In genomic region chr16:15996432-15997109, GRCh38 we compare ENCODE assay signal across 8 cellular contexts. TPM values are rescaled to one million over a fixed set of nuclear protein-coding genes. Genes with fewer than 3 reads are reported as not detected.
DNase-seq lines count a peak whose midpoint lies in the region; ATAC-seq and TF ChIP-seq lines count a peak whose summit lies in the region.

No MANE protein-coding gene starts in this region.

- H3K27ac ChIP-seq in body of pancreas (peak overlapping the region in 2 of 4 donors; percentile 6 to 56), liver (ENCODE audit: low read depth in 1 of 2, low read length in 2 of 2) (no peak overlapping the region), dorsolateral prefrontal cortex (no peak overlapping the region)

- ATAC-seq in activated naive CD8-positive, alpha-beta T cell treated with anti-CD3 and anti-CD28 coated beads, Interleukin-2, amount 50 U/mL, for 24 hours = no peak
- ATAC-seq in body of pancreas (peak; percentile 43), GM21515 (IDR thresholded peaks at IDR 0.05; ENCODE audit: unreplicated experiment) (no peak)

- H3K9me3 Mint-ChIP-seq in activated naive CD8-positive, alpha-beta T cell treated with anti-CD3 and anti-CD28 coated beads, Interleukin-2, amount 50 U/mL, for 24 hours = no peaks in the 10 kb centered on the region
- no peaks in the 10 kb centered on the region for H3K9me3 Mint-ChIP-seq in activated naive CD8-positive, alpha-beta T cell treated with anti-CD3 and anti-CD28 coated beads for 36 hours

- intact Hi-C loops in body of pancreas (cut with DNase I) = no loop called here
- intact Hi-C loops in dorsolateral prefrontal cortex (cut with DNase I) = no loop called here

- peaks cover 24% of the 10 kb centered on the region for H3K36me3 Mint-ChIP-seq in activated naive CD8-positive, alpha-beta T cell treated with anti-CD3 and anti-CD28 coated beads, Interleukin-2, amount 50 U/mL, for 24 hours (ENCODE audit: low read depth)
- H3K36me3 Mint-ChIP-seq in activated naive CD8-positive, alpha-beta T cell treated with anti-CD3 and anti-CD28 coated beads for 36 hours = peaks cover 14% of the 10 kb centered on the region

- no peak for DNase-seq in activated naive CD8-positive, alpha-beta T cell treated with anti-CD3 and anti-CD28 coated beads, Interleukin-2, amount 50 U/mL, for 24 hours
- DNase-seq in activated naive CD8-positive, alpha-beta T cell treated with anti-CD3 and anti-CD28 coated beads for 36 hours = no peak
- peak; percentile 24 to 38 (median 30) for DNase-seq in body of pancreas
- peak; percentile 56 for DNase-seq in ureter (ENCODE audit: low spot score)
- no peak for DNase-seq in SIG-M5 treated with dmso at 0.1 percent for 504 hours (lab: John Stamatoyannopoulos, UW; ENCODE audit: unreplicated experiment)
- DNase-seq in dorsolateral prefrontal cortex = no peak

- no peaks in the 10 kb centered on the region for H3K27me3 ChIP-seq in body of pancreas
- H3K27me3 ChIP-seq in liver (ENCODE audit: control insufficient read depth in 4 of 4, insufficient read depth in 4 of 4, low read length in 3 of 4) = no peaks in the 10 kb centered on the region
- H3K27me3 ChIP-seq in dorsolateral prefrontal cortex = no peaks in the 10 kb centered on the region

- WGBS in body of pancreas, 2 donors = 60 to 65% methylated on average over 8 of the region's 8 CpGs
- WGBS in liver = 70% methylated on average over 8 of the region's 8 CpGs

- H3K4me3 Mint-ChIP-seq in activated naive CD8-positive, alpha-beta T cell treated with anti-CD3 and anti-CD28 coated beads, Interleukin-2, amount 50 U/mL, for 24 hours = no peak overlapping the region
- no peak overlapping the region for H3K4me3 Mint-ChIP-seq in activated naive CD8-positive, alpha-beta T cell treated with anti-CD3 and anti-CD28 coated beads for 36 hours

- H3K27me3 Mint-ChIP-seq in activated naive CD8-positive, alpha-beta T cell treated with anti-CD3 and anti-CD28 coated beads, Interleukin-2, amount 50 U/mL, for 24 hours = no peaks in the 10 kb centered on the region
- H3K27me3 Mint-ChIP-seq in activated naive CD8-positive, alpha-beta T cell treated with anti-CD3 and anti-CD28 coated beads for 36 hours = no peaks in the 10 kb centered on the region

- H3K36me3 ChIP-seq in body of pancreas (replicated peaks in 1 of 2; ENCODE audit: insufficient read depth in 1 of 2, low read depth in 2 of 2) = no peaks in the 10 kb centered on the region
- no peaks in the 10 kb centered on the region for H3K36me3 ChIP-seq in liver (ENCODE audit: control insufficient read depth in 4 of 4, insufficient read depth in 3 of 4, low read depth in 1 of 4, low read length in 3 of 4)

- H3K4me3 ChIP-seq in body of pancreas = no peak overlapping the region
- no peak overlapping the region for H3K4me3 ChIP-seq in liver (ENCODE audit: low read depth in 1 of 3, low read length in 3 of 3)
- H3K4me3 ChIP-seq in dorsolateral prefrontal cortex = no peak overlapping the region

- no peak for TF ChIP-seq RAD21 in liver (IDR thresholded peaks at IDR 0.05)

- H3K27ac Mint-ChIP-seq in activated naive CD8-positive, alpha-beta T cell treated with anti-CD3 and anti-CD28 coated beads, Interleukin-2, amount 50 U/mL, for 24 hours = peak overlapping the region; percentile 25
- no peak overlapping the region for H3K27ac Mint-ChIP-seq in activated naive CD8-positive, alpha-beta T cell treated with anti-CD3 and anti-CD28 coated beads for 36 hours

- H3K4me1 ChIP-seq in body of pancreas (peaks cover 30% of the 10 kb centered on the region), liver (ENCODE audit: control insufficient read depth in 4 of 4, insufficient read depth in 4 of 4, low read length in 3 of 4) (no peaks in the 10 kb centered on the region)

- H3K4me1 Mint-ChIP-seq in activated naive CD8-positive, alpha-beta T cell treated with anti-CD3 and anti-CD28 coated beads, Interleukin-2, amount 50 U/mL, for 24 hours = peaks cover 62% of the 10 kb centered on the region
- peaks cover 35% of the 10 kb centered on the region for H3K4me1 Mint-ChIP-seq in activated naive CD8-positive, alpha-beta T cell treated with anti-CD3 and anti-CD28 coated beads for 36 hours

- no peak for TF ChIP-seq CTCF in body of pancreas (IDR thresholded peaks at IDR 0.05)
- TF ChIP-seq CTCF in liver (IDR thresholded peaks at IDR 0.05; ENCODE audit: low read depth, low read length, missing input control) = no peak
- no peak for TF ChIP-seq CTCF in dorsolateral prefrontal cortex (IDR thresholded peaks at IDR 0.05 in 54 of 56, conservative IDR thresholded peaks at IDR 0.05 in 2 of 56; ENCODE audit: low read depth in 1 of 56, partially characterized antibody in 56 of 56)

- no peaks in the 10 kb centered on the region for H3K9me3 ChIP-seq in body of pancreas
- H3K9me3 ChIP-seq in liver (ENCODE audit: control insufficient read depth in 4 of 4, low read length in 3 of 4) = no peaks in the 10 kb centered on the region

- no peak for TF ChIP-seq POLR2A in body of pancreas (IDR thresholded peaks at IDR 0.05)

- no peak overlapping the region for H3K9ac ChIP-seq in liver (ENCODE audit: low read depth in 1 of 2, low read length in 2 of 2)

TF ChIP-seq in liver, 16 proteins besides CTCF, POLR2A, EP300 and RAD21:
- peak; percentile 53 to 60 for TF ChIP-seq JUND (IDR thresholded peaks at IDR 0.05)
- TF ChIP-seq, protein P1, sequence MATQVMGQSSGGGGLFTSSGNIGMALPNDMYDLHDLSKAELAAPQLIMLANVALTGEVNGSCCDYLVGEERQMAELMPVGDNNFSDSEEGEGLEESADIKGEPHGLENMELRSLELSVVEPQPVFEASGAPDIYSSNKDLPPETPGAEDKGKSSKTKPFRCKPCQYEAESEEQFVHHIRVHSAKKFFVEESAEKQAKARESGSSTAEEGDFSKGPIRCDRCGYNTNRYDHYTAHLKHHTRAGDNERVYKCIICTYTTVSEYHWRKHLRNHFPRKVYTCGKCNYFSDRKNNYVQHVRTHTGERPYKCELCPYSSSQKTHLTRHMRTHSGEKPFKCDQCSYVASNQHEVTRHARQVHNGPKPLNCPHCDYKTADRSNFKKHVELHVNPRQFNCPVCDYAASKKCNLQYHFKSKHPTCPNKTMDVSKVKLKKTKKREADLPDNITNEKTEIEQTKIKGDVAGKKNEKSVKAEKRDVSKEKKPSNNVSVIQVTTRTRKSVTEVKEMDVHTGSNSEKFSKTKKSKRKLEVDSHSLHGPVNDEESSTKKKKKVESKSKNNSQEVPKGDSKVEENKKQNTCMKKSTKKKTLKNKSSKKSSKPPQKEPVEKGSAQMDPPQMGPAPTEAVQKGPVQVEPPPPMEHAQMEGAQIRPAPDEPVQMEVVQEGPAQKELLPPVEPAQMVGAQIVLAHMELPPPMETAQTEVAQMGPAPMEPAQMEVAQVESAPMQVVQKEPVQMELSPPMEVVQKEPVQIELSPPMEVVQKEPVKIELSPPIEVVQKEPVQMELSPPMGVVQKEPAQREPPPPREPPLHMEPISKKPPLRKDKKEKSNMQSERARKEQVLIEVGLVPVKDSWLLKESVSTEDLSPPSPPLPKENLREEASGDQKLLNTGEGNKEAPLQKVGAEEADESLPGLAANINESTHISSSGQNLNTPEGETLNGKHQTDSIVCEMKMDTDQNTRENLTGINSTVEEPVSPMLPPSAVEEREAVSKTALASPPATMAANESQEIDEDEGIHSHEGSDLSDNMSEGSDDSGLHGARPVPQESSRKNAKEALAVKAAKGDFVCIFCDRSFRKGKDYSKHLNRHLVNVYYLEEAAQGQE (IDR thresholded peaks at IDR 0.05) = no peak
- peak; percentile 17 to 49 for TF ChIP-seq RXRA (IDR thresholded peaks at IDR 0.05)
- peak; percentile 97 for TF ChIP-seq NR2F2 (IDR thresholded peaks at IDR 0.05)

RNA-seq across cellular contexts. Expression of gene ABCC1, which starts 47.2 kb away (rescaled TPM):
- total RNA-seq in activated naive CD8-positive, alpha-beta T cell treated with anti-CD3 and anti-CD28 coated beads for 36 hours = 10 to 100 TPM; 57.0 to 61.9 TPM
- total RNA-seq in body of pancreas (10 to 100 TPM; 12.7 to 23.1 TPM), liver (1 to 10 TPM; 6.9 to 7.7 TPM), ureter (46.9 TPM), dorsolateral prefrontal cortex (10 to 100 TPM; 10.3 to 25.6 (median 15.5) TPM)
- polyA plus RNA-seq in liver = 1 to 10 TPM in 1 of 2 donors, under 1 TPM in 1; 0.85 to 1.6 TPM

Comparison
In these comparisons a context has a peak if more than half of its experiments do, and no peak if none do; other contexts are left out.
1. DNase-seq: peak in body of pancreas (4 of 4) and ureter (single experiment); none in activated naive CD8-positive, alpha-beta T cell treated with anti-CD3 and anti-CD28 coated beads, Interleukin-2, amount 50 U/mL, for 24 hours (single experiment), activated naive CD8-positive, alpha-beta T cell treated with anti-CD3 and anti-CD28 coated beads for 36 hours (single experiment), SIG-M5 treated with dmso at 0.1 percent for 504 hours (single experiment) and dorsolateral prefrontal cortex (0 of 10).